9 cellular contexts compared by ENCODE assay signal in the genomic region with DNA sequence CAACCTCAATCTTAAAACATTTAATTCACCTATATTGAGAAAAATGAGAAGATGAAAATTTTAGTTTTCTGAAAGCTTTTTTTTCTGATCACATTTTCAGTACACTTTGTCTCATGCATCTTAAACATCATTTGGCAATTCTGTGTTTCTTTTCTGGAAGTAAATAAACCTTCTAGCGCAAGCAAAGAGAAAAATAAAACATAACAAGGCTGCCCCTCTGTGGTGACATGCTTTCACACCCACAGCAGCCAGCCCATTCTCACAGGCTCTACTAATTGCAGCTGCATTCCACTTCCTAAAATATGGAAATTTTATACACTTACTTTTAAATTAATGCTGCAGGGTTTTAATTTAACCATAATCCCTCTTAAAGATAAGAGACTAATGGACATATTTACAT.
A peak's percentile ranks its signal among the peaks of the same experiment; 100 is the strongest.
DNase-seq lines count a peak whose midpoint lies in the region; ATAC-seq and TF ChIP-seq lines count a peak whose summit lies in the region.
"Had no signal": no experiment of that assay in that cellular context is flagged by ENCODE, and none has a peak within 500 bp of the region (broad histone marks: within the 10 kb centered on the region; RNA-seq: fewer than 3 reads in every experiment).

No MANE protein-coding gene starts in this region.

- H2AK5ac ChIP-seq in mesenchymal stem cell (ENCODE audit: low read length, severe bottlenecking), result no peak overlapping the region

- no peaks in the 10 kb centered on the region for H3K27me3 ChIP-seq in mesenchymal stem cell (ENCODE audit: control insufficient read depth in 1 of 2, insufficient read depth in 1 of 2, low read length in 2 of 2)
- H3K27me3 ChIP-seq in BE2C, result no peaks in the 10 kb centered on the region

- no peak overlapping the region for H3K23ac ChIP-seq in mesenchymal stem cell (ENCODE audit: low read length in 2 of 2)

- H3K27me3 Mint-ChIP-seq in chondrocyte (ENCODE audit: low read depth), result no peaks in the 10 kb centered on the region

- H2BK12ac ChIP-seq in mesenchymal stem cell (ENCODE audit: low read length in 2 of 2), result no peak overlapping the region

- TF ChIP-seq CTCF in C4-2B (conservative IDR thresholded peaks at IDR 0.05), result peak; percentile 56
- peak; percentile 82 for TF ChIP-seq CTCF in LNCaP clone FGC (IDR thresholded peaks at IDR 0.05; ENCODE audit: control insufficient read depth, extremely low read depth, insufficient read depth)
- peak; percentile 78 for TF ChIP-seq CTCF in chondrocyte (IDR thresholded peaks at IDR 0.05)
- no peak for TF ChIP-seq CTCF in BE2C (IDR thresholded peaks at IDR 0.05; ENCODE audit: low read depth, low read length)

- H2AFZ ChIP-seq in mesenchymal stem cell (ENCODE audit: low read depth, low read length), result no peak overlapping the region

- H4K91ac ChIP-seq in mesenchymal stem cell (ENCODE audit: low read length), result no peak overlapping the region

- H3K4me1 ChIP-seq in mesenchymal stem cell (ENCODE audit: control insufficient read depth, insufficient read depth, low read depth, low read length), result no peaks in the 10 kb centered on the region
- no peaks in the 10 kb centered on the region for H3K4me1 ChIP-seq in BE2C

- no peak overlapping the region for H2BK5ac ChIP-seq in mesenchymal stem cell (ENCODE audit: low read depth, low read length, poor library complexity, severe bottlenecking)

- H3K27ac ChIP-seq in C4-2B, result no peak overlapping the region
- H3K27ac ChIP-seq in mesenchymal stem cell (ENCODE audit: low read length, poor library complexity, severe bottlenecking), result no peak overlapping the region

- H3K14ac ChIP-seq in mesenchymal stem cell (ENCODE audit: low read length in 2 of 2), result no peak overlapping the region

- H3K4me3 ChIP-seq in LNCaP clone FGC (ENCODE audit: low read depth, low read length) (no peak overlapping the region), mesenchymal stem cell (ENCODE audit: insufficient read depth in 1 of 2, low read depth in 1 of 2, low read length in 2 of 2) (no peak overlapping the region), BE2C (ENCODE audit: low read depth, low read length) (no peak overlapping the region)

- no peak overlapping the region for H3K18ac ChIP-seq in mesenchymal stem cell (ENCODE audit: low read depth in 1 of 2, low read length in 2 of 2)

- DNase-seq in LNCaP clone FGC (ENCODE audit: low read depth), result no peak
- no peak for DNase-seq in chondrocyte (ENCODE audit: low spot score)
- DNase-seq in mesenchymal stem cell, result peak; percentile 17
- DNase-seq in HCEC 1CT, result no peak
- DNase-seq in BE2C, result no peak
- DNase-seq: NCI-H226 had no signal

- no peak overlapping the region for H3K9ac ChIP-seq in mesenchymal stem cell (ENCODE audit: low read length)

- no peak overlapping the region for H2BK15ac ChIP-seq in mesenchymal stem cell (ENCODE audit: low read depth, poor library complexity, severe bottlenecking)

- no peak overlapping the region for H3K4me2 ChIP-seq in mesenchymal stem cell (ENCODE audit: low read length, poor library complexity, severe bottlenecking)

- 62% methylated on average over 1 of the region's 1 CpG for WGBS in mesenchymal stem cell

- no peak overlapping the region for H3K27ac Mint-ChIP-seq in chondrocyte (ENCODE audit: unreplicated experiment)

- no peaks in the 10 kb centered on the region for H3K9me3 Mint-ChIP-seq in chondrocyte (ENCODE audit: low read depth)

- H3K36me3 ChIP-seq in mesenchymal stem cell (ENCODE audit: control insufficient read depth in 1 of 2, insufficient read depth in 2 of 2, low read depth in 1 of 2, low read length in 2 of 2) (peaks cover 0 to 84% of the 10 kb centered on the region in 2 experiments), BE2C (no peaks in the 10 kb centered on the region)

- H4K8ac ChIP-seq in mesenchymal stem cell (ENCODE audit: low read length), result no peak overlapping the region

- H2BK120ac ChIP-seq in mesenchymal stem cell (ENCODE audit: low read depth, low read length), result no peak overlapping the region

- ATAC-seq in GM19395 (IDR thresholded peaks at IDR 0.05; ENCODE audit: unreplicated experiment) (no peak), HG03108 (IDR thresholded peaks at IDR 0.05; ENCODE audit: unreplicated experiment) (no peak)

- no peaks in the 10 kb centered on the region for H3K79me1 ChIP-seq in mesenchymal stem cell (replicated peaks; ENCODE audit: low read length, poor library complexity, severe bottlenecking)

- H3K4ac ChIP-seq in mesenchymal stem cell (ENCODE audit: low read depth in 1 of 2, low read length in 2 of 2), result no peak overlapping the region

- H3K9me3 ChIP-seq in mesenchymal stem cell (ENCODE audit: control insufficient read depth, low read length) (no peaks in the 10 kb centered on the region), BE2C (no peaks in the 10 kb centered on the region)

- H3K4me1 Mint-ChIP-seq in chondrocyte (ENCODE audit: low read depth), result peaks cover 7% of the 10 kb centered on the region

- no peak overlapping the region for H3K4me3 Mint-ChIP-seq in chondrocyte (ENCODE audit: unreplicated experiment)

- H3K36me3 Mint-ChIP-seq in chondrocyte (ENCODE audit: low read depth), result peaks cover 12% of the 10 kb centered on the region
